ENCODE assay signal across 1 cellular context in genomic region chrX:10119399-10119990, GRCh38.
TF ChIP-seq lines count a peak whose summit lies in the region.

No MANE protein-coding gene starts in this region.

TF ChIP-seq in GM12878, 131 proteins besides CTCF, POLR2A, EP300 and RAD21 (continued from another document and continues in another):
- TF ChIP-seq IRF3 (IDR thresholded peaks at IDR 0.05) (no peak), BCL11A (IDR thresholded peaks at IDR 0.05; ENCODE audit: low read depth, low read length) (no peak), TBL1XR1 (IDR thresholded peaks at IDR 0.05; ENCODE audit: low read depth, low read length) (0 out of 2 replicates have a peak, but pooled peaks have one; percentile 82), RELB (IDR thresholded peaks at IDR 0.05; ENCODE audit: low read depth) (peak; percentile 47; the same call in 1 of the 2 replicates), PAX8 (IDR thresholded peaks at IDR 0.05) (no peak), SIX5 (IDR thresholded peaks at IDR 0.05; ENCODE audit: low read depth, low read length, severe bottlenecking) (peak; percentile 2), GABPA (IDR thresholded peaks at IDR 0.05; ENCODE audit: low read depth) (no peak), KDM1A (IDR thresholded peaks at IDR 0.05; ENCODE audit: borderline replicate concordance) (no peak), RB1 (IDR thresholded peaks at IDR 0.05; ENCODE audit: borderline replicate concordance) (peak; percentile 56; the same call in 1 of the 2 replicates), ZNF687 (IDR thresholded peaks at IDR 0.05) (peak; percentile 72), TCF3 (IDR thresholded peaks at IDR 0.05; ENCODE audit: borderline replicate concordance, insufficient read depth, low read depth, low read length) (no peak), BACH1 (IDR thresholded peaks at IDR 0.05; ENCODE audit: borderline replicate concordance) (no peak; the same call in 1 of the 2 replicates), SMARCA5 (IDR thresholded peaks at IDR 0.05) (peak; percentile 99), BCLAF1 (IDR thresholded peaks at IDR 0.05) (no peak), JUND (IDR thresholded peaks at IDR 0.05; ENCODE audit: low read depth, low read length) (no peak), NKRF (conservative IDR thresholded peaks at IDR 0.05) (no peak), POLR2AphosphoS2 (IDR thresholded peaks at IDR 0.05; ENCODE audit: low read depth, low read length) (no peak), E4F1 (IDR thresholded peaks at IDR 0.05; ENCODE audit: borderline replicate concordance, partially characterized antibody) (no peak), ATF3 (IDR thresholded peaks at IDR 0.05; ENCODE audit: borderline replicate concordance, extremely low read depth, low read depth, low read length) (peak; percentile 90; the same call in 1 of the 2 replicates), CHD4 (IDR thresholded peaks at IDR 0.05) (no peak), NR2C2 (IDR thresholded peaks at IDR 0.05; ENCODE audit: borderline replicate concordance, control insufficient read depth, insufficient read length, low read depth) (no peak), FOS (IDR thresholded peaks at IDR 0.05; ENCODE audit: borderline replicate concordance, extremely low read depth, insufficient read length) (no peak), ZNF592 (IDR thresholded peaks at IDR 0.05) (peak; percentile 98), CUX1 (IDR thresholded peaks at IDR 0.05; ENCODE audit: insufficient replicate concordance, low read depth, low read length) (no peak), SUZ12 (IDR thresholded peaks at IDR 0.05; ENCODE audit: unreplicated experiment) (no peak), STAT1 (conservative IDR thresholded peaks at IDR 0.05) (no peak)
